In genomic region chr1:170240409-170240808, GRCh38 we compare ENCODE assay signal across 13 cellular contexts.
DNase-seq lines count a peak whose midpoint lies in the region; ATAC-seq lines count a peak whose summit lies in the region.
"Had no signal": no experiment of that assay in that cellular context is flagged by ENCODE, and none has a peak within 500 bp of the region (broad histone marks: within the 10 kb centered on the region; RNA-seq: fewer than 3 reads in every experiment).

No MANE protein-coding gene starts in this region.

- DNase-seq in D341Med (ENCODE audit: low spot score) (no peak), A172 (ENCODE audit: low spot score) (no peak), NCI-H1694 (lab: John Stamatoyannopoulos, UW) (no peak)
- no peak for DNase-seq in stimulated activated CD4-positive, alpha-beta T cell treated with anti-CD3 and anti-CD28 coated beads, Interleukin-4, amount 100 ng/mL, for 4 hours
- DNase-seq: colonic mucosa; NCI-H446 treated with DMSO at 0.1 percent for 48 hours; SHP77 treated with DMSO at 0.1 percent for 48 hours; stimulated activated CD4-positive, alpha-beta T cell treated with anti-CD3 and anti-CD28 coated beads, Interleukin-2, amount 100 ng/mL, for 48 hours; stimulated activated naive CD4-positive, alpha-beta T cell had no signal

- ATAC-seq in GM18858 (IDR thresholded peaks at IDR 0.05; ENCODE audit: unreplicated experiment) (peak; percentile 99), GM21381 (IDR thresholded peaks at IDR 0.05; ENCODE audit: unreplicated experiment) (peak; percentile 97), HG02970 (IDR thresholded peaks at IDR 0.05; ENCODE audit: low FRiP score, unreplicated experiment) (peak; percentile 88), HG03565 (IDR thresholded peaks at IDR 0.05; ENCODE audit: unreplicated experiment) (peak; percentile 98)
